In genomic region chr2:119758881-119759450, GRCh38 we compare ENCODE assay signal across 8 cellular contexts. TPM values are rescaled to one million over a fixed set of nuclear protein-coding genes. Genes with fewer than 3 reads are reported as not detected.
A peak's percentile ranks its signal among the peaks of the same experiment; 100 is the strongest.
DNase-seq lines count a peak whose midpoint lies in the region; ATAC-seq and TF ChIP-seq lines count a peak whose summit lies in the region.

No MANE protein-coding gene starts in this region.

- TF ChIP-seq CTCF in Loucy (conservative IDR thresholded peaks at IDR 0.05; ENCODE audit: low read length): no peak
- no peak for TF ChIP-seq CTCF in neural crest cell (conservative IDR thresholded peaks at IDR 0.05)

- H3K9me3 Mint-ChIP-seq in neural crest cell: no peaks in the 10 kb centered on the region

- peak overlapping the region; percentile 96 for H3K4me3 Mint-ChIP-seq in neural crest cell

- peak overlapping the region; percentile 86 for H2AFZ ChIP-seq in Loucy (ENCODE audit: low read length)

- peak overlapping the region; percentile 80 to 96 (median 92) for H3K4me3 ChIP-seq in BLaER1 treated with 17β-estradiol and CSF1 and Interleukin-3, amounts not matched to agents 10 nM and 100 nM
- peak overlapping the region; percentile 90 for H3K4me3 ChIP-seq in Loucy (ENCODE audit: low read length, poor library complexity, severe bottlenecking)
- H3K4me3 ChIP-seq in effector memory CD4-positive, alpha-beta T cell (ENCODE audit: insufficient read depth, low read depth, low read length, poor library complexity, severe bottlenecking): peak overlapping the region; percentile 95

- peak overlapping the region; percentile 51 for H3K27ac Mint-ChIP-seq in neural crest cell (ENCODE audit: unreplicated experiment)

- H3K79me2 ChIP-seq in Loucy (ENCODE audit: insufficient read depth, low read length): peaks cover 40% of the 10 kb centered on the region

- no peaks in the 10 kb centered on the region for H3K27me3 ChIP-seq in BLaER1 treated with 17β-estradiol and CSF1 and Interleukin-3, amounts not matched to agents 10 nM and 100 nM
- no peaks in the 10 kb centered on the region for H3K27me3 ChIP-seq in Loucy (ENCODE audit: insufficient read depth, low read length, poor library complexity, severe bottlenecking)
- H3K27me3 ChIP-seq in effector memory CD4-positive, alpha-beta T cell (replicated peaks; ENCODE audit: control insufficient read depth, insufficient read depth, low read length, poor library complexity, severe bottlenecking): no peaks in the 10 kb centered on the region

- H3K9me2 ChIP-seq in Loucy (replicated peaks; ENCODE audit: low read depth, low read length): no peaks in the 10 kb centered on the region

- H4K20me1 ChIP-seq in BLaER1 treated with 17β-estradiol and CSF1 and Interleukin-3, amounts not matched to agents 10 nM and 100 nM: no peaks in the 10 kb centered on the region; a peak in 2 of 22 replicates
- peaks cover 38% of the 10 kb centered on the region for H4K20me1 ChIP-seq in Loucy (ENCODE audit: insufficient read depth, low read length, poor library complexity, severe bottlenecking)

- no peaks in the 10 kb centered on the region for H3F3A ChIP-seq in Loucy (ENCODE audit: low read depth)

- no peak for DNase-seq in effector memory CD4-positive, alpha-beta T cell
- DNase-seq in neural crest cell (ENCODE audit: low read depth, low spot score): no peak
- DNase-seq in D341Med (ENCODE audit: low spot score): no peak
- DNase-seq in kidney tubule cell (ENCODE audit: low spot score): no peak
- DNase-seq in stimulated activated CD4-positive, alpha-beta T cell treated with anti-CD3 and anti-CD28 coated beads, Interleukin-2, amount 100 ng/mL, for 24 hours: no peak

- no peaks in the 10 kb centered on the region for H3K9me3 ChIP-seq in BLaER1 treated with 17β-estradiol and CSF1 and Interleukin-3, amounts not matched to agents 10 nM and 100 nM (replicated peaks in 1 of 11)
- H3K9me3 ChIP-seq in Loucy (ENCODE audit: insufficient read depth, low read depth, low read length): no peaks in the 10 kb centered on the region
- no peaks in the 10 kb centered on the region for H3K9me3 ChIP-seq in effector memory CD4-positive, alpha-beta T cell (ENCODE audit: control insufficient read depth, low read length)

- H3K4me2 ChIP-seq in BLaER1 treated with 17β-estradiol and CSF1 and Interleukin-3, amounts not matched to agents 10 nM and 100 nM: peak overlapping the region; percentile 55 to 93 (median 88)
- H3K4me2 ChIP-seq in Loucy (ENCODE audit: low read depth, low read length, poor library complexity, severe bottlenecking): peak overlapping the region; percentile 73

- peak overlapping the region; percentile 46 to 91 (median 86); a peak in 21 of 22 replicates for H3K27ac ChIP-seq in BLaER1 treated with 17β-estradiol and CSF1 and Interleukin-3, amounts not matched to agents 10 nM and 100 nM
- peak overlapping the region; percentile 90 for H3K27ac ChIP-seq in effector memory CD4-positive, alpha-beta T cell (ENCODE audit: insufficient read depth, low read length, poor library complexity, severe bottlenecking)

- no peaks in the 10 kb centered on the region for H3K36me3 ChIP-seq in BLaER1 treated with 17β-estradiol and CSF1 and Interleukin-3, amounts not matched to agents 10 nM and 100 nM
- no peaks in the 10 kb centered on the region for H3K36me3 ChIP-seq in Loucy (ENCODE audit: insufficient read depth, low read length)
- no peaks in the 10 kb centered on the region for H3K36me3 ChIP-seq in effector memory CD4-positive, alpha-beta T cell (ENCODE audit: control insufficient read depth, insufficient read depth, low read length)

- no peak for ATAC-seq in HG03095 (IDR thresholded peaks at IDR 0.05; ENCODE audit: unreplicated experiment)

- H3K36me3 Mint-ChIP-seq in neural crest cell (ENCODE audit: low read depth): no peaks in the 10 kb centered on the region

- H3K27me3 Mint-ChIP-seq in neural crest cell (ENCODE audit: low read depth): peaks cover 5% of the 10 kb centered on the region

- peak overlapping the region; percentile 83 to 93 (median 88) for H3K9ac ChIP-seq in BLaER1 treated with 17β-estradiol and CSF1 and Interleukin-3, amounts not matched to agents 10 nM and 100 nM
- H3K9ac ChIP-seq in Loucy (ENCODE audit: low read depth, low read length, poor library complexity, severe bottlenecking): peak overlapping the region; percentile 70

- peaks cover 7 to 38% (median 30%) of the 10 kb centered on the region in 10 experiments for H3K4me1 ChIP-seq in BLaER1 treated with 17β-estradiol and CSF1 and Interleukin-3, amounts not matched to agents 10 nM and 100 nM
- H3K4me1 ChIP-seq in Loucy (ENCODE audit: insufficient read depth, low read length, poor library complexity, severe bottlenecking): peaks cover 39% of the 10 kb centered on the region
- H3K4me1 ChIP-seq in effector memory CD4-positive, alpha-beta T cell (ENCODE audit: control insufficient read depth, insufficient read depth, low read length, poor library complexity, severe bottlenecking): no peaks in the 10 kb centered on the region

- peaks cover 37% of the 10 kb centered on the region for H3K4me1 Mint-ChIP-seq in neural crest cell

RNA-seq across cellular contexts. Expression of gene PTPN4, which starts 0.8 kb away (rescaled TPM):
- total RNA-seq in neural crest cell: 39.3 and 46.8 TPM in 2 replicates
